ENCODE assay signal across 19 cellular contexts in the genomic region with DNA sequence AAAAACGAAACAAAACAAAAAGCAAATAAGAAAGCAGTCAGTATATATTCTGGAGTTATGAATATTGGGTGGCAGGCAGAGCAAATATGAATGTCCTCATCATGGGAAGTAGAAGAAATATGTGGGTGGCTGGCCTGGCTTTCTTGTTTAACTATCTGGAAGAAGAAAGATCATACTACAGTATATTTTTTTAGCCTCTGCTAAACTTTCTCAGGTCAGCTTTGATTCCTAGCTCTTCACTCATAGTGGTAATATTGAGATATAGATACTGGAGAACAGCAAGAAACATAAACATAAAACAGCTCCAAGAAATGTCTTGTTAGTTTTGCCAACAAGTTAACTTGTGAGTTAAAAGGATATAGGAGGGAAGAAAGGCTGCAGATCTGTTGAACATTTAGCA.
A peak's percentile ranks its signal among the peaks of the same experiment; 100 is the strongest.
DNase-seq lines count a peak whose midpoint lies in the region; ATAC-seq and TF ChIP-seq lines count a peak whose summit lies in the region.
"Had no signal": no experiment of that assay in that cellular context is flagged by ENCODE, and none has a peak within 500 bp of the region (broad histone marks: within the 10 kb centered on the region; RNA-seq: fewer than 3 reads in every experiment).

No MANE protein-coding gene starts in this region.

- H3K9me3 Mint-ChIP-seq in Caco-2 (ENCODE audit: unreplicated experiment): no peaks in the 10 kb centered on the region
- H3K9me3 Mint-ChIP-seq in WTC11: no peaks in the 10 kb centered on the region
- H3K9me3 Mint-ChIP-seq: activated CD4-positive, alpha-beta T cell treated with anti-CD3 and anti-CD28 coated beads, Interleukin-2, amount 10 ng/mL, durations not matched to agents 7 days and 5 days; stimulated activated naive CD8-positive, alpha-beta T cell treated with anti-CD3 and anti-CD28 coated beads, Interleukin-15, amount 100 ng/mL, for 72 hours had no signal

- H3K9me3 ChIP-seq in Caco-2: no peaks in the 10 kb centered on the region
- no peaks in the 10 kb centered on the region for H3K9me3 ChIP-seq in esophagus muscularis mucosa
- no peaks in the 10 kb centered on the region for H3K9me3 ChIP-seq in sigmoid colon
- no peaks in the 10 kb centered on the region for H3K9me3 ChIP-seq in right cardiac atrium (ENCODE audit: control insufficient read depth, low read length)

- peak overlapping the region; percentile 95 for H3K27ac Mint-ChIP-seq in Caco-2 (ENCODE audit: unreplicated experiment)
- peak overlapping the region; percentile 95; the same call in 1 of the 2 replicates for H3K27ac Mint-ChIP-seq in WTC11
- H3K27ac Mint-ChIP-seq: activated CD4-positive, alpha-beta T cell treated with anti-CD3 and anti-CD28 coated beads, Interleukin-2, amount 10 ng/mL, durations not matched to agents 7 days and 5 days; stimulated activated naive CD8-positive, alpha-beta T cell treated with anti-CD3 and anti-CD28 coated beads, Interleukin-15, amount 100 ng/mL, for 72 hours had no signal

- peaks cover 40% of the 10 kb centered on the region for H3K4me1 Mint-ChIP-seq in Caco-2 (ENCODE audit: low read depth, unreplicated experiment)
- H3K4me1 Mint-ChIP-seq in WTC11: peaks cover 79% of the 10 kb centered on the region
- H3K4me1 Mint-ChIP-seq: activated CD4-positive, alpha-beta T cell treated with anti-CD3 and anti-CD28 coated beads, Interleukin-2, amount 10 ng/mL, durations not matched to agents 7 days and 5 days; stimulated activated naive CD8-positive, alpha-beta T cell treated with anti-CD3 and anti-CD28 coated beads, Interleukin-15, amount 100 ng/mL, for 72 hours had no signal

- H3K36me3 Mint-ChIP-seq in Caco-2 (ENCODE audit: insufficient read depth, unreplicated experiment): peaks cover 22% of the 10 kb centered on the region
- peaks cover 12% of the 10 kb centered on the region for H3K36me3 Mint-ChIP-seq in WTC11

- no peaks in the 10 kb centered on the region; the same call in 1 of the 2 replicates for H3K36me3 ChIP-seq in Caco-2 (ENCODE audit: control insufficient read depth, insufficient read depth, low read length)
- no peaks in the 10 kb centered on the region for H3K36me3 ChIP-seq in esophagus muscularis mucosa
- H3K36me3 ChIP-seq in sigmoid colon: no peaks in the 10 kb centered on the region

- ATAC-seq in WTC11 (no peak), right cardiac atrium (no peak), HG03571 (IDR thresholded peaks at IDR 0.05; ENCODE audit: unreplicated experiment) (no peak), GM18870 (IDR thresholded peaks at IDR 0.05; ENCODE audit: unreplicated experiment) (no peak)
- ATAC-seq: stimulated activated naive CD8-positive, alpha-beta T cell treated with anti-CD3 and anti-CD28 coated beads, Interleukin-15, amount 100 ng/mL, for 72 hours had no signal

- H3K4me3 Mint-ChIP-seq in Caco-2 (ENCODE audit: unreplicated experiment) (peak overlapping the region; percentile 54), WTC11 (peak overlapping the region; percentile 6; the same call in 1 of the 2 replicates)
- H3K4me3 Mint-ChIP-seq: activated CD4-positive, alpha-beta T cell treated with anti-CD3 and anti-CD28 coated beads, Interleukin-2, amount 10 ng/mL, durations not matched to agents 7 days and 5 days; stimulated activated naive CD8-positive, alpha-beta T cell treated with anti-CD3 and anti-CD28 coated beads, Interleukin-15, amount 100 ng/mL, for 72 hours had no signal

- H3K4me3 ChIP-seq in Caco-2 (ENCODE audit: low read depth, low read length): no peak overlapping the region
- no peak overlapping the region for H3K4me3 ChIP-seq in esophagus muscularis mucosa
- H3K4me3 ChIP-seq in sigmoid colon: no peak overlapping the region
- H3K4me3 ChIP-seq in right cardiac atrium (ENCODE audit: low read length): no peak overlapping the region

- no peak for TF ChIP-seq CTCF in Caco-2 (IDR thresholded peaks at IDR 0.05; ENCODE audit: insufficient read depth in 1 of 2, low read depth in 1 of 2, low read length in 1 of 2, severe bottlenecking in 1 of 2, unreplicated experiment in 1 of 2)
- no peak for TF ChIP-seq CTCF in WTC11 (IDR thresholded peaks at IDR 0.05)
- no peak for TF ChIP-seq CTCF in esophagus muscularis mucosa (IDR thresholded peaks at IDR 0.05)
- TF ChIP-seq CTCF in sigmoid colon (IDR thresholded peaks at IDR 0.05): no peak

- 68% methylated on average over 1 of the region's 1 CpG for WGBS in esophagus muscularis mucosa
- WGBS in sigmoid colon, 2 donors: 39 to 61% methylated on average over 1 of the region's 1 CpG
- 69% methylated on average over 1 of the region's 1 CpG for WGBS in right cardiac atrium

- H3K27me3 Mint-ChIP-seq in Caco-2 (ENCODE audit: insufficient read depth, unreplicated experiment) (no peaks in the 10 kb centered on the region), WTC11 (ENCODE audit: low read depth) (no peaks in the 10 kb centered on the region)
- H3K27me3 Mint-ChIP-seq: stimulated activated naive CD8-positive, alpha-beta T cell treated with anti-CD3 and anti-CD28 coated beads, Interleukin-15, amount 100 ng/mL, for 72 hours had no signal

- no peak for TF ChIP-seq EP300 in esophagus muscularis mucosa (IDR thresholded peaks at IDR 0.05)
- no peak for TF ChIP-seq EP300 in sigmoid colon (IDR thresholded peaks at IDR 0.05)

- peaks cover 65% of the 10 kb centered on the region for H3K4me1 ChIP-seq in Caco-2
- H3K4me1 ChIP-seq in esophagus muscularis mucosa: peaks cover 29 to 71% (median 63%) of the 10 kb centered on the region in 4 donors
- peaks cover 0 to 65% (median 58%) of the 10 kb centered on the region in 4 donors for H3K4me1 ChIP-seq in sigmoid colon
- H3K4me1 ChIP-seq in right cardiac atrium (ENCODE audit: control insufficient read depth, insufficient read depth, low read length): peaks cover 11% of the 10 kb centered on the region

- no TSS peak for BruUV-seq in Caco-2 (replicated peaks; lab: Mats Ljungman, UMichigan)

- H3K27me3 ChIP-seq in Caco-2 (replicated peaks; ENCODE audit: control insufficient read depth, insufficient read depth, low read length): no peaks in the 10 kb centered on the region
- H3K27me3 ChIP-seq in esophagus muscularis mucosa: no peaks in the 10 kb centered on the region
- H3K27me3 ChIP-seq in sigmoid colon: no peaks in the 10 kb centered on the region
- no peaks in the 10 kb centered on the region for H3K27me3 ChIP-seq in right cardiac atrium (ENCODE audit: control insufficient read depth, insufficient read depth)

- CTCF ChIA-PET in Caco-2 (lab: Charles Lee) (no interaction called here), WTC11 (lab: Charles Lee) (no interaction called here)

- POLR2A ChIA-PET in Caco-2 (lab: Charles Lee): no interaction called here
- POLR2A ChIA-PET in WTC11 (lab: Charles Lee): no interaction called here

- intact Hi-C loops in Caco-2 (cut with micrococcal nuclease; ENCODE audit: unreplicated experiment) (no loop called here), esophagus muscularis mucosa (cut with DNase I) (no loop called here), sigmoid colon (cut with DNase I) (no loop called here), right cardiac atrium (cut with DNase I) (no loop called here)

- H3K27ac ChIP-seq in esophagus muscularis mucosa (replicated peaks in 1 of 4) (peak overlapping the region; percentile 39 to 65 (median 59)), sigmoid colon (peak overlapping the region; percentile 38 to 73 (median 58)), right cardiac atrium (ENCODE audit: low read length) (no peak overlapping the region)
- H3K27ac ChIP-seq: KMS-11 had no signal

- DNase-seq in Caco-2 (no peak), WTC11 (ENCODE audit: low spot score) (no peak), esophagus muscularis mucosa (ENCODE audit: extremely low spot score) (no peak), sigmoid colon (no peak), right cardiac atrium (no peak), SW 1271 (lab: John Stamatoyannopoulos, UW) (no peak)
- DNase-seq: activated CD4-positive, alpha-beta T cell treated with anti-CD3 and anti-CD28 coated beads, Interleukin-2, amount 10 ng/mL, durations not matched to agents 7 days and 5 days; activated naive CD4-positive, alpha-beta T cell; GF-D8; HCEC 1CT; kidney; NCI-H1092; NCI-H2081 treated with DMSO at 0.1 percent for 48 hours; NCI-H526; OCI-M1; stimulated activated naive CD8-positive, alpha-beta T cell treated with anti-CD3 and anti-CD28 coated beads, Interleukin-15, amount 100 ng/mL, for 72 hours had no signal

- TF ChIP-seq POLR2A in esophagus muscularis mucosa (IDR thresholded peaks at IDR 0.05; ENCODE audit: low read depth) (no peak), sigmoid colon (IDR thresholded peaks at IDR 0.05) (no peak)

TF ChIP-seq in WTC11, 78 proteins besides CTCF, POLR2A, EP300 and RAD21:
- TF ChIP-seq GRHL2 (CRISPR knock-in tag; IDR thresholded peaks at IDR 0.05; ENCODE audit: insufficient replicate concordance, severe bottlenecking) (no peak), NR2C2 (CRISPR knock-in tag; IDR thresholded peaks at IDR 0.05) (no peak), ZNF263 (CRISPR knock-in tag; IDR thresholded peaks at IDR 0.05; ENCODE audit: low read depth) (no peak), ZNF121 (CRISPR knock-in tag; IDR thresholded peaks at IDR 0.05) (no peak), SP1 (CRISPR knock-in tag; conservative IDR thresholded peaks at IDR 0.05) (no peak), JUN (CRISPR knock-in tag; IDR thresholded peaks at IDR 0.05) (no peak)
